ENCODE assay signal across 15 cellular contexts in genomic region chr21:27505516-27505915, GRCh38.
DNase-seq lines count a peak whose midpoint lies in the region; ATAC-seq and TF ChIP-seq lines count a peak whose summit lies in the region.
"Had no signal": no experiment of that assay in that cellular context is flagged by ENCODE, and none has a peak within 500 bp of the region (broad histone marks: within the 10 kb centered on the region; RNA-seq: fewer than 3 reads in every experiment).

No MANE protein-coding gene starts in this region.

- no peak overlapping the region for H3K23ac ChIP-seq in mesenchymal stem cell (ENCODE audit: low read length in 2 of 2)

- in situ Hi-C loops in mammary epithelial cell (cut with MboI; ENCODE audit: low sequenced_read_pairs in 2 of 2) = no loop called here

- peaks cover 22% of the 10 kb centered on the region for H3K4me1 ChIP-seq in mammary epithelial cell (ENCODE audit: insufficient read depth, low read length)
- no peaks in the 10 kb centered on the region for H3K4me1 ChIP-seq in mesenchymal stem cell (ENCODE audit: control insufficient read depth, insufficient read depth, low read depth, low read length)
- H3K4me1 ChIP-seq in CD4-positive, alpha-beta memory T cell (ENCODE audit: insufficient read depth, low read length) = no peaks in the 10 kb centered on the region
- H3K4me1 ChIP-seq: HAP-1 had no signal

- no peak for ATAC-seq in GM21381 (IDR thresholded peaks at IDR 0.05; ENCODE audit: unreplicated experiment)
- no peak for ATAC-seq in omental fat pad (ENCODE audit: low FRiP score)
- ATAC-seq: activated T-cell treated with anti-CD3 and anti-CD28 coated beads, Interleukin-2, amount 50 U/mL, for 4 hours had no signal

- H3K27ac ChIP-seq in mammary epithelial cell (ENCODE audit: insufficient read depth, low read depth, low read length) = peak overlapping the region; percentile 31
- peak overlapping the region; percentile 20 for H3K27ac ChIP-seq in mesenchymal stem cell (ENCODE audit: low read length, poor library complexity, severe bottlenecking)
- no peak overlapping the region for H3K27ac ChIP-seq in CD4-positive, alpha-beta memory T cell (ENCODE audit: low read depth, low read length)

- H3K79me2 ChIP-seq in mammary epithelial cell (ENCODE audit: insufficient read depth, low read length) = no peaks in the 10 kb centered on the region

- peaks cover 0 to 4% (median 0%) of the 10 kb centered on the region in 8 donors for H3K9me3 Mint-ChIP-seq in CD4-positive, alpha-beta memory T cell
- H3K9me3 Mint-ChIP-seq: activated naive CD8-positive, alpha-beta T cell treated with anti-CD3 and anti-CD28 coated beads, Interleukin-2, amount 10 ng/mL, durations not matched to agents 7 days and 5 days; activated T-cell treated with anti-CD3 and anti-CD28 coated beads, Interleukin-2, amount 50 U/mL, for 4 hours had no signal

- H3K36me3 Mint-ChIP-seq in CD4-positive, alpha-beta memory T cell = no peaks in the 10 kb centered on the region
- H3K36me3 Mint-ChIP-seq: activated naive CD8-positive, alpha-beta T cell treated with anti-CD3 and anti-CD28 coated beads, Interleukin-2, amount 10 ng/mL, durations not matched to agents 7 days and 5 days had no signal

- H3K36me3 ChIP-seq in mammary epithelial cell (ENCODE audit: insufficient read depth, low read length) = no peaks in the 10 kb centered on the region
- H3K36me3 ChIP-seq in mesenchymal stem cell (ENCODE audit: control insufficient read depth in 1 of 2, insufficient read depth in 2 of 2, low read depth in 1 of 2, low read length in 2 of 2) = no peaks in the 10 kb centered on the region
- no peaks in the 10 kb centered on the region for H3K36me3 ChIP-seq in CD4-positive, alpha-beta memory T cell (ENCODE audit: insufficient read depth, low read length)
- H3K36me3 ChIP-seq: HAP-1 had no signal

- WGBS in mammary epithelial cell (ENCODE audit: low coverage, missing lambda C conversion rate) = 0% methylated on average over 1 of the region's 1 CpG
- no CpG with 5 or more reads among the region's 1 CpG for WGBS in mesenchymal stem cell

- H3K9ac ChIP-seq in mammary epithelial cell (ENCODE audit: insufficient read depth, low read length) (no peak overlapping the region), mesenchymal stem cell (ENCODE audit: low read length) (no peak overlapping the region)

- no peak overlapping the region for H4K91ac ChIP-seq in mesenchymal stem cell (ENCODE audit: low read length)

- CTCF ChIA-PET in mammary epithelial cell (lab: Charles Lee; ENCODE audit: low non-redundant PET) = no interaction called here
- CTCF ChIA-PET in CD4-positive, alpha-beta memory T cell (lab: Charles Lee; ENCODE audit: partially characterized antibody) = no interaction called here

- H3K4me2 ChIP-seq in mammary epithelial cell (ENCODE audit: insufficient read depth, low read depth, low read length) = peak overlapping the region; percentile 22
- no peak overlapping the region for H3K4me2 ChIP-seq in mesenchymal stem cell (ENCODE audit: low read length, poor library complexity, severe bottlenecking)

- no peak overlapping the region for H2BK15ac ChIP-seq in mesenchymal stem cell (ENCODE audit: low read depth, poor library complexity, severe bottlenecking)

- POLR2A ChIA-PET in CD4-positive, alpha-beta memory T cell (lab: Charles Lee; ENCODE audit: partially characterized antibody) = no interaction called here

- TF ChIP-seq CTCF in mammary epithelial cell (conservative IDR thresholded peaks at IDR 0.05 in 1 of 2, IDR thresholded peaks at IDR 0.05 in 1 of 2; ENCODE audit: extremely low read depth in 1 of 2, insufficient read depth in 1 of 2, low read depth in 1 of 2, low read length in 2 of 2) = no peak
- no peak for TF ChIP-seq CTCF in omental fat pad (IDR thresholded peaks at IDR 0.05)

- H2AFZ ChIP-seq in mammary epithelial cell (ENCODE audit: low read depth, low read length) (peak overlapping the region; percentile 62), mesenchymal stem cell (ENCODE audit: low read depth, low read length) (no peak overlapping the region)

- H3K27me3 ChIP-seq in mammary epithelial cell (ENCODE audit: insufficient read depth, low read length) (no peaks in the 10 kb centered on the region), mesenchymal stem cell (ENCODE audit: control insufficient read depth in 1 of 2, insufficient read depth in 1 of 2, low read length in 2 of 2) (no peaks in the 10 kb centered on the region)
- no peaks in the 10 kb centered on the region for H3K27me3 ChIP-seq in CD4-positive, alpha-beta memory T cell (ENCODE audit: insufficient read depth, low read length)

- H2BK5ac ChIP-seq in mesenchymal stem cell (ENCODE audit: low read depth, low read length, poor library complexity, severe bottlenecking) = no peak overlapping the region

- no peak overlapping the region for H2AK5ac ChIP-seq in mesenchymal stem cell (ENCODE audit: low read length, severe bottlenecking)

- H3K14ac ChIP-seq in mesenchymal stem cell (ENCODE audit: low read length in 2 of 2) = no peak overlapping the region

- peak; percentile 61 for DNase-seq in AG08395 (ENCODE audit: low spot score)
- peak; percentile 95 for DNase-seq in HS-27A (ENCODE audit: low read depth)
- DNase-seq in mammary epithelial cell = peak; percentile 70
- no peak for DNase-seq in mesenchymal stem cell
- DNase-seq in DMS153 (lab: John Stamatoyannopoulos, UW) = no peak
- DNase-seq in omental fat pad (ENCODE audit: low spot score) = no peak
- no peak for DNase-seq in CD4-positive, alpha-beta memory T cell
- DNase-seq: activated CD4-positive, alpha-beta T cell treated with anti-CD3 and anti-CD28 coated beads, Interleukin-2, amount 50 U/mL, for 48 hours; activated naive CD8-positive, alpha-beta T cell treated with anti-CD3 and anti-CD28 coated beads, Interleukin-2, amount 10 ng/mL, durations not matched to agents 7 days and 5 days; activated T-cell treated with anti-CD3 and anti-CD28 coated beads, Interleukin-2, amount 50 U/mL, for 4 hours; DMS 273 treated with DMSO at 0.1 percent for 48 hours; NCI-H1417 had no signal

- intact Hi-C loops in mammary epithelial cell (cut with micrococcal nuclease) = no loop called here
- intact Hi-C loops in CD4-positive, alpha-beta memory T cell (cut with micrococcal nuclease) = no loop called here

- H3K27me3 Mint-ChIP-seq in CD4-positive, alpha-beta memory T cell = no peaks in the 10 kb centered on the region
- H3K27me3 Mint-ChIP-seq: activated naive CD8-positive, alpha-beta T cell treated with anti-CD3 and anti-CD28 coated beads, Interleukin-2, amount 10 ng/mL, durations not matched to agents 7 days and 5 days; progenitor cell of endocrine pancreas had no signal

- H3K18ac ChIP-seq in mesenchymal stem cell (ENCODE audit: low read depth in 1 of 2, low read length in 2 of 2) = no peak overlapping the region

- H3K4me3 ChIP-seq in mammary epithelial cell (replicated peaks in 1 of 3; ENCODE audit: insufficient read depth in 1 of 3, low read depth in 2 of 3, low read length in 3 of 3) = no peak overlapping the region
- no peak overlapping the region for H3K4me3 ChIP-seq in mesenchymal stem cell (ENCODE audit: insufficient read depth in 1 of 2, low read depth in 1 of 2, low read length in 2 of 2)
- no peak overlapping the region for H3K4me3 ChIP-seq in CD4-positive, alpha-beta memory T cell (ENCODE audit: low read length in 2 of 2)
- H3K4me3 ChIP-seq: HAP-1 had no signal

- dilution Hi-C loops in mammary epithelial cell (cut with HindIII; ENCODE audit: low sequenced_read_pairs) = loop anchor here (5.0 kb wide), 1 partner anchor 67 kb away; no protein-coding TSS in a partner anchor

- H3K4ac ChIP-seq in mesenchymal stem cell (ENCODE audit: low read depth in 1 of 2, low read length in 2 of 2) = no peak overlapping the region

- no peaks in the 10 kb centered on the region for H3K4me1 Mint-ChIP-seq in CD4-positive, alpha-beta memory T cell
- H3K4me1 Mint-ChIP-seq: activated naive CD8-positive, alpha-beta T cell treated with anti-CD3 and anti-CD28 coated beads, Interleukin-2, amount 10 ng/mL, durations not matched to agents 7 days and 5 days had no signal

- no peaks in the 10 kb centered on the region for H3K79me1 ChIP-seq in mesenchymal stem cell (replicated peaks; ENCODE audit: low read length, poor library complexity, severe bottlenecking)

- no peak overlapping the region for H3K27ac Mint-ChIP-seq in CD4-positive, alpha-beta memory T cell
- H3K27ac Mint-ChIP-seq: activated naive CD8-positive, alpha-beta T cell treated with anti-CD3 and anti-CD28 coated beads, Interleukin-2, amount 10 ng/mL, durations not matched to agents 7 days and 5 days; progenitor cell of endocrine pancreas had no signal

- H2BK12ac ChIP-seq in mesenchymal stem cell (ENCODE audit: low read length in 2 of 2) = no peak overlapping the region

- H4K8ac ChIP-seq in mesenchymal stem cell (ENCODE audit: low read length) = no peak overlapping the region

- no peaks in the 10 kb centered on the region for H4K20me1 ChIP-seq in mammary epithelial cell (ENCODE audit: insufficient read depth, low read length)

- no TSS peak for BruUV-seq in mammary epithelial cell (replicated peaks; lab: Mats Ljungman, UMichigan)

- H2BK120ac ChIP-seq in mesenchymal stem cell (ENCODE audit: low read depth, low read length) = no peak overlapping the region

- no peak overlapping the region for H3K4me3 Mint-ChIP-seq in CD4-positive, alpha-beta memory T cell
- H3K4me3 Mint-ChIP-seq: activated naive CD8-positive, alpha-beta T cell treated with anti-CD3 and anti-CD28 coated beads, Interleukin-2, amount 10 ng/mL, durations not matched to agents 7 days and 5 days; activated T-cell treated with anti-CD3 and anti-CD28 coated beads, Interleukin-2, amount 50 U/mL, for 4 hours had no signal

- H3K9me3 ChIP-seq in mammary epithelial cell (replicated peaks; ENCODE audit: insufficient read depth, low read length) (no peaks in the 10 kb centered on the region), mesenchymal stem cell (ENCODE audit: control insufficient read depth, low read length) (no peaks in the 10 kb centered on the region)
- no peaks in the 10 kb centered on the region for H3K9me3 ChIP-seq in CD4-positive, alpha-beta memory T cell (ENCODE audit: control insufficient read depth in 1 of 2, low read length in 2 of 2)
- H3K9me3 ChIP-seq: HAP-1 had no signal

Comparison
In these comparisons a context has a peak if more than half of its experiments do, and no peak if none do; other contexts are left out.
1. DNase-seq: peak in AG08395 (single experiment), HS-27A (single experiment) and mammary epithelial cell (single experiment); none in mesenchymal stem cell (single experiment), DMS153 (single experiment), omental fat pad (single experiment) and CD4-positive, alpha-beta memory T cell (0 of 5).